Comparison of ENCODE assay signal across 8 cellular contexts in the genomic region with DNA sequence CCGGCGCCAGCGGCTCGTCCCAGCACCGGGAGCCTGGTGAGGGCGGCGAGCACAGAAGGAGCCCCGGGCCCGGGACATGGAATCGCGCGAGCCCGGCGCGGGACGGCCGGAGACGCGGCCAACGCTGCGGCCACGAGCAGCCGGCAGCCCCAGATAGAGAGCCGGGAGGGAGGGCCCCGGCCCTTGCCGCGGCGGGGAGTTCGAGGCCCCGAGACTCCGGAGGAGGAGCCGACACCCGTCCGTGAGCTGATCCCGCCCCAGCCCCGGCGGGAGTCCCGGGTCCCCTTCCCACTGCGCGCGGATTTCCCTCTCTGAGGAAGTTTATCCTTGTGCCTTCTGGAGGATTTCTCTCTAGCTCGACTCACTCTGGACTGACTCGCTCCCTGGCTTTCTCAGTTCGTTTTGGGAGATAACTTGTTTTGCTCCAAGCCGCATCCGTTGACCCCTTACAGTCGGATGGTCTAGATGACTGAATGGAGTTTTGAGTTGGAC. TPM values are rescaled to one million over a fixed set of nuclear protein-coding genes. Genes with fewer than 3 reads are reported as not detected.
A peak's percentile ranks its signal among the peaks of the same experiment; 100 is the strongest.
DNase-seq lines count a peak whose midpoint lies in the region; ATAC-seq and TF ChIP-seq lines count a peak whose summit lies in the region.

No MANE protein-coding gene starts in this region.

- TF ChIP-seq CTCF in foreskin keratinocyte (conservative IDR thresholded peaks at IDR 0.05) (no peak), GM20000 (IDR thresholded peaks at IDR 0.05; ENCODE audit: extremely low read depth, missing control alignments) (no peak)

- ATAC-seq in GM21529 (IDR thresholded peaks at IDR 0.05; ENCODE audit: unreplicated experiment) (peak; percentile 37), foreskin keratinocyte (peak; percentile 38)

- peak; percentile 6 for DNase-seq in DMS114 treated with DMSO at 0.1 percent for 48 hours (lab: John Stamatoyannopoulos, UW; ENCODE audit: unreplicated experiment)
- peak; percentile 54 for DNase-seq in M059J (ENCODE audit: low read depth)
- DNase-seq in activated T-cell treated with anti-CD3 and anti-CD28 coated beads, Interleukin-2, amount 50 U/mL, for 48 hours: peak; percentile 58 to 69
- no peak for DNase-seq in foreskin keratinocyte
- peak; percentile 53 for DNase-seq in occipital lobe (lab: John Stamatoyannopoulos, UW)
- DNase-seq in GM20000 (ENCODE audit: low spot score): no peak
- DNase-seq in cerebellar nuclear complex (lab: John Stamatoyannopoulos, UW): no peak

- peaks cover 29% of the 10 kb centered on the region for H3K4me1 ChIP-seq in foreskin keratinocyte

- no peaks in the 10 kb centered on the region for H3K27me3 ChIP-seq in foreskin keratinocyte

- peak overlapping the region; percentile 51 for H3K27ac ChIP-seq in foreskin keratinocyte

RNA-seq across cellular contexts. Expression of gene ARHGEF12, which starts 0.5 kb away (rescaled TPM):
- total RNA-seq in M059J (2014; rRNA removed; shearing (Covaris generic)): 31.0 and 56.6 TPM in 2 replicates
- total RNA-seq in foreskin keratinocyte (61.3 and 66.7 TPM in 2 replicates), occipital lobe (235 TPM)
- polyA plus RNA-seq in foreskin keratinocyte: 7.2 and 8.2 TPM in 2 replicates

RNA-seq across cellular contexts. Expression of gene TLCD5, which starts 11.6 kb away (rescaled TPM):
- total RNA-seq in M059J (2014; rRNA removed; shearing (Covaris generic)): 3.7 and 4.8 TPM in 2 replicates
- total RNA-seq in foreskin keratinocyte (2.7 and 3.4 TPM in 2 replicates), occipital lobe (22.9 TPM)
- polyA plus RNA-seq in foreskin keratinocyte: 4.1 and 4.2 TPM in 2 replicates

Comparison
In these comparisons a context has a peak if more than half of its experiments do, and no peak if none do; other contexts are left out.
1. DNase-seq: peak in DMS114 treated with DMSO at 0.1 percent for 48 hours (single experiment), M059J (single experiment), activated T-cell treated with anti-CD3 and anti-CD28 coated beads, Interleukin-2, amount 50 U/mL, for 48 hours (2 of 2) and occipital lobe (single experiment); none in foreskin keratinocyte (0 of 2), GM20000 (single experiment) and cerebellar nuclear complex (0 of 2).